18 cellular contexts compared by ENCODE assay signal in genomic region chr11:120810251-120810650, GRCh38.
DNase-seq lines count a peak whose midpoint lies in the region; ATAC-seq and TF ChIP-seq lines count a peak whose summit lies in the region.
"Had no signal": no experiment of that assay in that cellular context is flagged by ENCODE, and none has a peak within 500 bp of the region (broad histone marks: within the 10 kb centered on the region; RNA-seq: fewer than 3 reads in every experiment).

No MANE protein-coding gene starts in this region.

- no peak overlapping the region for H3K4me2 ChIP-seq in MM.1S (ENCODE audit: low read depth, low read length)

- H4K20me1 ChIP-seq in MM.1S (ENCODE audit: insufficient read depth, low read length): no peaks in the 10 kb centered on the region
- H4K20me1 ChIP-seq: BLaER1 had no signal

- no peak overlapping the region for H3K27ac ChIP-seq in brain microvascular endothelial cell
- no peak overlapping the region for H3K27ac ChIP-seq in MM.1S (ENCODE audit: low read length)
- H3K27ac ChIP-seq in breast epithelium: no peak overlapping the region

- H3K36me3 ChIP-seq in brain microvascular endothelial cell (replicated peaks) (no peaks in the 10 kb centered on the region), MM.1S (replicated peaks; ENCODE audit: insufficient read depth, low read length) (no peaks in the 10 kb centered on the region), breast epithelium (no peaks in the 10 kb centered on the region)
- H3K36me3 ChIP-seq: BLaER1 had no signal

- in situ Hi-C loops in brain microvascular endothelial cell (cut with HindIII; ENCODE audit: low pct_ligation_motif_present, low sequenced_read_pairs): no loop called here

- H3F3A ChIP-seq in MM.1S (ENCODE audit: insufficient read depth, low read length): no peaks in the 10 kb centered on the region

- DNase-seq in EL (peak; percentile 4), NCI-H526 (lab: John Stamatoyannopoulos, UW) (peak; percentile 61 to 81), brain microvascular endothelial cell (peak; percentile 5), iris pigment epithelial cell (ENCODE audit: low read depth) (peak; percentile 4), MM.1S (no peak), breast epithelium (ENCODE audit: low spot score in 2 of 2) (no peak)
- no peak for DNase-seq in activated CD4-positive, alpha-beta T cell treated with anti-CD3 and anti-CD28 coated beads for 48 hours
- DNase-seq: CD8-positive, alpha-beta memory T cell; DMS79 treated with DMSO at 0.1 percent for 48 hours; GDM1; NCI-H1417 treated with DMSO at 0.1 percent for 48 hours; NCI-H1930; NCI-H2171; NCI-H82; PC-3 had no signal

- H3K9me3 ChIP-seq in MM.1S (replicated peaks; ENCODE audit: insufficient read depth, low read length) (no peaks in the 10 kb centered on the region), breast epithelium (no peaks in the 10 kb centered on the region)
- H3K9me3 ChIP-seq: BLaER1 had no signal

- no peak for ATAC-seq in esophagus mucosa
- ATAC-seq: GM12878, PC-3 had no signal

- H3K27me3 ChIP-seq in brain microvascular endothelial cell (replicated peaks): no peaks in the 10 kb centered on the region
- no peaks in the 10 kb centered on the region for H3K27me3 ChIP-seq in MM.1S (replicated peaks; ENCODE audit: insufficient read depth, low read length)
- peaks cover 0 to 7% of the 10 kb centered on the region in 2 donors for H3K27me3 ChIP-seq in breast epithelium
- H3K27me3 ChIP-seq: BLaER1 had no signal

- H3K4me3 ChIP-seq in brain microvascular endothelial cell (ENCODE audit: low read depth, low read length) (no peak overlapping the region), MM.1S (ENCODE audit: low read length) (no peak overlapping the region), breast epithelium (no peak overlapping the region)
- H3K4me3 ChIP-seq: BLaER1, GM12878 had no signal

- no peaks in the 10 kb centered on the region for H3K9me2 ChIP-seq in MM.1S (replicated peaks; ENCODE audit: insufficient read depth, low read length)

- no peak overlapping the region for H2AFZ ChIP-seq in MM.1S (ENCODE audit: low read length)

- H3K4me1 ChIP-seq in MM.1S (ENCODE audit: low read length) (peaks cover 14% of the 10 kb centered on the region), breast epithelium (no peaks in the 10 kb centered on the region)

- H3K9ac ChIP-seq in MM.1S (ENCODE audit: low read length): no peak overlapping the region
- H3K9ac ChIP-seq: BLaER1 had no signal

- TF ChIP-seq CTCF in brain microvascular endothelial cell (IDR thresholded peaks at IDR 0.05; ENCODE audit: low read depth, low read length, missing control alignments) (no peak), MM.1S (IDR thresholded peaks at IDR 0.05; ENCODE audit: low read length) (no peak), breast epithelium (IDR thresholded peaks at IDR 0.05) (no peak)

- no peak for TF ChIP-seq POLR2A in breast epithelium (IDR thresholded peaks at IDR 0.05)

- H3K79me2 ChIP-seq in MM.1S (ENCODE audit: low read length): no peaks in the 10 kb centered on the region

- intact Hi-C loops in breast epithelium (cut with DNase I; ENCODE audit: low total_unique reads): no loop called here

Comparison
In these comparisons a context has a peak if more than half of its experiments do, and no peak if none do; other contexts are left out.
1. DNase-seq: peak in EL (single experiment), NCI-H526 (2 of 2), brain microvascular endothelial cell (single experiment) and iris pigment epithelial cell (single experiment); none in activated CD4-positive, alpha-beta T cell treated with anti-CD3 and anti-CD28 coated beads for 48 hours (single experiment), MM.1S (single experiment) and breast epithelium (0 of 2).